ENCODE assay signal across 1 cellular context in genomic region chr4:27123769-27124124, GRCh38.
TF ChIP-seq lines count a peak whose summit lies in the region.

No MANE protein-coding gene starts in this region.

TF ChIP-seq in GM23338, 12 proteins besides CTCF, POLR2A, EP300 and RAD21 (continued from another document):
- TF ChIP-seq ZNF462 (CRISPR knock-in tag; IDR thresholded peaks at IDR 0.05) (no peak), CREB1 (CRISPR knock-in tag; IDR thresholded peaks at IDR 0.05; ENCODE audit: low read depth) (no peak), EZH2phosphoT487 (IDR thresholded peaks at IDR 0.05; ENCODE audit: unreplicated experiment) (no peak), ZNF331 (CRISPR knock-in tag; IDR thresholded peaks at IDR 0.05; ENCODE audit: low read depth) (no peak), JUNB (IDR thresholded peaks at IDR 0.05; ENCODE audit: unreplicated experiment) (no peak), ZNF114 (CRISPR knock-in tag; IDR thresholded peaks at IDR 0.05) (no peak), EZH2 (IDR thresholded peaks at IDR 0.05; ENCODE audit: low read depth, unreplicated experiment) (no peak)
- TF ChIP-seq, protein P1, sequence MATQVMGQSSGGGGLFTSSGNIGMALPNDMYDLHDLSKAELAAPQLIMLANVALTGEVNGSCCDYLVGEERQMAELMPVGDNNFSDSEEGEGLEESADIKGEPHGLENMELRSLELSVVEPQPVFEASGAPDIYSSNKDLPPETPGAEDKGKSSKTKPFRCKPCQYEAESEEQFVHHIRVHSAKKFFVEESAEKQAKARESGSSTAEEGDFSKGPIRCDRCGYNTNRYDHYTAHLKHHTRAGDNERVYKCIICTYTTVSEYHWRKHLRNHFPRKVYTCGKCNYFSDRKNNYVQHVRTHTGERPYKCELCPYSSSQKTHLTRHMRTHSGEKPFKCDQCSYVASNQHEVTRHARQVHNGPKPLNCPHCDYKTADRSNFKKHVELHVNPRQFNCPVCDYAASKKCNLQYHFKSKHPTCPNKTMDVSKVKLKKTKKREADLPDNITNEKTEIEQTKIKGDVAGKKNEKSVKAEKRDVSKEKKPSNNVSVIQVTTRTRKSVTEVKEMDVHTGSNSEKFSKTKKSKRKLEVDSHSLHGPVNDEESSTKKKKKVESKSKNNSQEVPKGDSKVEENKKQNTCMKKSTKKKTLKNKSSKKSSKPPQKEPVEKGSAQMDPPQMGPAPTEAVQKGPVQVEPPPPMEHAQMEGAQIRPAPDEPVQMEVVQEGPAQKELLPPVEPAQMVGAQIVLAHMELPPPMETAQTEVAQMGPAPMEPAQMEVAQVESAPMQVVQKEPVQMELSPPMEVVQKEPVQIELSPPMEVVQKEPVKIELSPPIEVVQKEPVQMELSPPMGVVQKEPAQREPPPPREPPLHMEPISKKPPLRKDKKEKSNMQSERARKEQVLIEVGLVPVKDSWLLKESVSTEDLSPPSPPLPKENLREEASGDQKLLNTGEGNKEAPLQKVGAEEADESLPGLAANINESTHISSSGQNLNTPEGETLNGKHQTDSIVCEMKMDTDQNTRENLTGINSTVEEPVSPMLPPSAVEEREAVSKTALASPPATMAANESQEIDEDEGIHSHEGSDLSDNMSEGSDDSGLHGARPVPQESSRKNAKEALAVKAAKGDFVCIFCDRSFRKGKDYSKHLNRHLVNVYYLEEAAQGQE (IDR thresholded peaks at IDR 0.05; ENCODE audit: unreplicated experiment): no peak
- TF ChIP-seq, protein P2, sequence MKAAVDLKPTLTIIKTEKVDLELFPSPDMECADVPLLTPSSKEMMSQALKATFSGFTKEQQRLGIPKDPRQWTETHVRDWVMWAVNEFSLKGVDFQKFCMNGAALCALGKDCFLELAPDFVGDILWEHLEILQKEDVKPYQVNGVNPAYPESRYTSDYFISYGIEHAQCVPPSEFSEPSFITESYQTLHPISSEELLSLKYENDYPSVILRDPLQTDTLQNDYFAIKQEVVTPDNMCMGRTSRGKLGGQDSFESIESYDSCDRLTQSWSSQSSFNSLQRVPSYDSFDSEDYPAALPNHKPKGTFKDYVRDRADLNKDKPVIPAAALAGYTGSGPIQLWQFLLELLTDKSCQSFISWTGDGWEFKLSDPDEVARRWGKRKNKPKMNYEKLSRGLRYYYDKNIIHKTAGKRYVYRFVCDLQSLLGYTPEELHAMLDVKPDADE (IDR thresholded peaks at IDR 0.05): no peak
TF ChIP-seq in GM23338: peak in this region for 0.
